In genomic region chr11:60394666-60395343, GRCh38 we compare ENCODE assay signal across 33 cellular contexts. TPM values are rescaled to one million over a fixed set of nuclear protein-coding genes. Genes with fewer than 3 reads are reported as not detected.
"Had no signal": no experiment of that assay in that cellular context is flagged by ENCODE, and none has a peak within 500 bp of the region (broad histone marks: within the 10 kb centered on the region; RNA-seq: fewer than 3 reads in every experiment).

No MANE protein-coding gene starts in this region.

- H3K4me3 ChIP-seq: adrenal gland, body of pancreas, esophagus squamous epithelium, gastroesophageal sphincter, heart right ventricle had no signal

- H3K36me3 Mint-ChIP-seq: activated naive CD8-positive, alpha-beta T cell had no signal

- H3K4me1 ChIP-seq: adrenal gland, body of pancreas, esophagus squamous epithelium, gastroesophageal sphincter had no signal

- H3K27ac ChIP-seq: adrenal gland, body of pancreas, epithelial cell of prostate, esophagus squamous epithelium, gastroesophageal sphincter had no signal

- H3K4me1 Mint-ChIP-seq: activated CD4-positive, alpha-beta T cell treated with anti-CD3 and anti-CD28 coated beads, Interleukin-2, amount 10 ng/mL, durations not matched to agents 7 days and 5 days had no signal

- H3K27me3 Mint-ChIP-seq: activated CD4-positive, alpha-beta memory T cell treated with anti-CD3 and anti-CD28 coated beads, Interleukin-2, amount 10 ng/mL, durations not matched to agents 7 days and 5 days; activated CD4-positive, alpha-beta T cell treated with anti-CD3 and anti-CD28 coated beads, Interleukin-2, amount 10 ng/mL, durations not matched to agents 7 days and 5 days had no signal

- H3K36me3 ChIP-seq: adrenal gland, esophagus squamous epithelium, gastroesophageal sphincter had no signal

- H3K27ac Mint-ChIP-seq: activated CD4-positive, alpha-beta memory T cell treated with anti-CD3 and anti-CD28 coated beads, Interleukin-2, amount 10 ng/mL, durations not matched to agents 7 days and 5 days; activated CD4-positive, alpha-beta T cell treated with anti-CD3 and anti-CD28 coated beads, Interleukin-2, amount 10 ng/mL, durations not matched to agents 7 days and 5 days; activated naive CD8-positive, alpha-beta T cell; activated T-cell treated with anti-CD3 and anti-CD28 coated beads, Interleukin-2, amount 50 U/mL, for 24 hours; activated T-cell treated with anti-CD3 and anti-CD28 coated beads, Interleukin-2, amount 50 U/mL, for 72 hours had no signal

- H3K9me3 ChIP-seq: adrenal gland, body of pancreas, esophagus squamous epithelium, gastroesophageal sphincter, heart right ventricle had no signal

- H3K4me3 Mint-ChIP-seq: activated CD4-positive, alpha-beta memory T cell treated with anti-CD3 and anti-CD28 coated beads, Interleukin-2, amount 10 ng/mL, durations not matched to agents 7 days and 5 days; activated CD4-positive, alpha-beta T cell treated with anti-CD3 and anti-CD28 coated beads, Interleukin-2, amount 10 ng/mL, durations not matched to agents 7 days and 5 days; activated naive CD8-positive, alpha-beta T cell; activated T-cell treated with anti-CD3 and anti-CD28 coated beads, Interleukin-2, amount 50 U/mL, for 24 hours; activated T-cell treated with anti-CD3 and anti-CD28 coated beads, Interleukin-2, amount 50 U/mL, for 72 hours had no signal

- DNase-seq: activated CD4-positive, alpha-beta memory T cell treated with anti-CD3 and anti-CD28 coated beads, Interleukin-2, amount 10 ng/mL, durations not matched to agents 7 days and 5 days; activated CD4-positive, alpha-beta T cell treated with anti-CD3 and anti-CD28 coated beads for 1 hour; activated CD4-positive, alpha-beta T cell treated with anti-CD3 and anti-CD28 coated beads for 4 hours; activated CD4-positive, alpha-beta T cell treated with anti-CD3 and anti-CD28 coated beads, Interleukin-2, amount 10 ng/mL, durations not matched to agents 7 days and 5 days; activated CD4-positive, alpha-beta T cell treated with anti-CD3 and anti-CD28 coated beads, Interleukin-2, amount 50 U/mL, for 4 hours; activated CD8-positive, alpha-beta memory T cell treated with anti-CD3 and anti-CD28 coated beads, Interleukin-2, amount 50 U/mL, for 48 hours; activated effector memory CD4-positive, alpha-beta T cell treated with Interleukin-2 at 50 U/mL for 16 hours; activated gamma-delta T cell treated with Interleukin-2 at 50 U/mL for 16 hours; activated naive CD4-positive, alpha-beta T cell treated with anti-CD3 and anti-CD28 coated beads, Interleukin-2, amount 50 U/mL, for 16 hours; activated naive CD4-positive, alpha-beta T cell treated with Interleukin-2 at 50 U/mL for 16 hours; activated T-cell treated with anti-CD3 and anti-CD28 coated beads for 4 hours; activated T-cell treated with anti-CD3 and anti-CD28 coated beads, Interleukin-2, amount 50 U/mL, for 24 hours; activated T-cell treated with anti-CD3 and anti-CD28 coated beads, Interleukin-2, amount 50 U/mL, for 72 hours; adrenal gland; amygdala; aorta; body of pancreas; cortex of kidney; effector CD8-positive, alpha-beta T cell; esophagus squamous epithelium; foreskin melanocyte; heart right ventricle; T-helper 2 cell had no signal

- H3K27me3 ChIP-seq: adrenal gland, body of pancreas, esophagus squamous epithelium, gastroesophageal sphincter had no signal

- ATAC-seq: activated T-cell treated with anti-CD3 and anti-CD28 coated beads, Interleukin-2, amount 50 U/mL, for 72 hours; body of pancreas; gastroesophageal sphincter; heart right ventricle had no signal

- H3K9me3 Mint-ChIP-seq: activated CD4-positive, alpha-beta memory T cell treated with anti-CD3 and anti-CD28 coated beads, Interleukin-2, amount 10 ng/mL, durations not matched to agents 7 days and 5 days; activated CD4-positive, alpha-beta T cell treated with anti-CD3 and anti-CD28 coated beads, Interleukin-2, amount 10 ng/mL, durations not matched to agents 7 days and 5 days; activated T-cell treated with anti-CD3 and anti-CD28 coated beads, Interleukin-2, amount 50 U/mL, for 24 hours; activated T-cell treated with anti-CD3 and anti-CD28 coated beads, Interleukin-2, amount 50 U/mL, for 72 hours had no signal

RNA-seq across cellular contexts. Expression of gene MS4A14, which starts 1.5 kb away (rescaled TPM):
- total RNA-seq: activated CD4-positive, alpha-beta memory T cell treated with anti-CD3 and anti-CD28 coated beads, Interleukin-2, amount 10 ng/mL, durations not matched to agents 7 days and 5 days; activated CD4-positive, alpha-beta T cell treated with anti-CD3 and anti-CD28 coated beads, Interleukin-2, amount 10 ng/mL, durations not matched to agents 7 days and 5 days; activated T-cell treated with anti-CD3 and anti-CD28 coated beads, Interleukin-2, amount 50 U/mL, for 72 hours; chondrocyte; dermis microvascular lymphatic vessel endothelial cell; endothelial cell of umbilical vein; fibroblast of lung; fibroblast of villous mesenchyme; glomerular endothelial cell; T-helper 1 cell treated with Interleukin-12 subunit alpha and Interleukin-12 subunit beta and Interleukin-4 antibody, amounts not matched to agents 30 ng/mL and 1 ng/mL, for 36 hours had no signal

RNA-seq across cellular contexts. Expression of gene MS4A7, which starts 16.5 kb away (rescaled TPM):
- total RNA-seq: activated CD4-positive, alpha-beta memory T cell treated with anti-CD3 and anti-CD28 coated beads, Interleukin-2, amount 10 ng/mL, durations not matched to agents 7 days and 5 days; activated CD4-positive, alpha-beta T cell treated with anti-CD3 and anti-CD28 coated beads, Interleukin-2, amount 10 ng/mL, durations not matched to agents 7 days and 5 days; activated T-cell treated with anti-CD3 and anti-CD28 coated beads, Interleukin-2, amount 50 U/mL, for 72 hours; chondrocyte; dermis microvascular lymphatic vessel endothelial cell; endothelial cell of umbilical vein; fibroblast of lung; fibroblast of villous mesenchyme; glomerular endothelial cell; T-helper 1 cell treated with Interleukin-12 subunit alpha and Interleukin-12 subunit beta and Interleukin-4 antibody, amounts not matched to agents 30 ng/mL and 1 ng/mL, for 36 hours had no signal

RNA-seq across cellular contexts. Expression of gene MS4A5, which starts 34.6 kb away (rescaled TPM):
- total RNA-seq: activated CD4-positive, alpha-beta memory T cell treated with anti-CD3 and anti-CD28 coated beads, Interleukin-2, amount 10 ng/mL, durations not matched to agents 7 days and 5 days; activated CD4-positive, alpha-beta T cell treated with anti-CD3 and anti-CD28 coated beads, Interleukin-2, amount 10 ng/mL, durations not matched to agents 7 days and 5 days; activated T-cell treated with anti-CD3 and anti-CD28 coated beads, Interleukin-2, amount 50 U/mL, for 72 hours; adrenal gland; aorta; body of pancreas; chondrocyte; dermis microvascular lymphatic vessel endothelial cell; endothelial cell of umbilical vein; esophagus squamous epithelium; fibroblast of lung; fibroblast of villous mesenchyme; gastroesophageal sphincter; glomerular endothelial cell; heart right ventricle; T-helper 1 cell treated with Interleukin-12 subunit alpha and Interleukin-12 subunit beta and Interleukin-4 antibody, amounts not matched to agents 30 ng/mL and 1 ng/mL, for 36 hours had no signal
